Comparison of ENCODE assay signal across 1 cellular context in genomic region chr6:158405321-158405821, GRCh38.
TF ChIP-seq lines count a peak whose summit lies in the region.

No MANE protein-coding gene starts in this region.

TF ChIP-seq in HEK293, 187 proteins besides CTCF, POLR2A, EP300 and RAD21 (continued from another document and continues in another):
- peak; percentile 83 for TF ChIP-seq PRDM4 (tag by site-specific recombination; IDR thresholded peaks at IDR 0.05)
- peak; percentile 61; the same call in 1 of the 2 replicates for TF ChIP-seq ZNF362 (tag by site-specific recombination; IDR thresholded peaks at IDR 0.05)
- TF ChIP-seq HIC1 (tag by site-specific recombination; IDR thresholded peaks at IDR 0.05), result peak; percentile 86
- peak; percentile 91 for TF ChIP-seq ZNF660 (tag by site-specific recombination; IDR thresholded peaks at IDR 0.05)
- TF ChIP-seq OSR2 (tag by site-specific recombination; IDR thresholded peaks at IDR 0.05), result peak; percentile 98
- peak; percentile 92 for TF ChIP-seq ZXDB (tag by site-specific recombination; IDR thresholded peaks at IDR 0.05)
- 0 out of 2 replicates have a peak, but pooled peaks have one; percentile 63 for TF ChIP-seq INSM2 (tag by site-specific recombination; IDR thresholded peaks at IDR 0.05)
- peak; percentile 72 for TF ChIP-seq ZBTB48 (tag by site-specific recombination; IDR thresholded peaks at IDR 0.05)
- TF ChIP-seq ZNF639 (tag by site-specific recombination; IDR thresholded peaks at IDR 0.05), result peak; percentile 83; the same call in 1 of the 2 replicates
- peak; percentile 64; the same call in 1 of the 2 replicates for TF ChIP-seq BCL11A (tag by site-specific recombination; IDR thresholded peaks at IDR 0.05; ENCODE audit: low read depth)
- peak; percentile 70; the same call in 1 of the 2 replicates for TF ChIP-seq OVOL3 (tag by site-specific recombination; IDR thresholded peaks at IDR 0.05)
- peak; percentile 94 for TF ChIP-seq ZNF843 (tag by site-specific recombination; IDR thresholded peaks at IDR 0.05)
- TF ChIP-seq ZNF664 (tag by site-specific recombination; IDR thresholded peaks at IDR 0.05), result 0 out of 2 replicates have a peak, but pooled peaks have one; percentile 13
- peak; percentile 92; the same call in 1 of the 2 replicates for TF ChIP-seq TRIM28 (IDR thresholded peaks at IDR 0.05; ENCODE audit: borderline replicate concordance, low read length)
- TF ChIP-seq ZEB2 (tag by site-specific recombination; IDR thresholded peaks at IDR 0.05), result peak; percentile 61
- peak; percentile 63; the same call in 1 of the 2 replicates for TF ChIP-seq ZNF692 (tag by site-specific recombination; IDR thresholded peaks at IDR 0.05)
- peak; percentile 73 for TF ChIP-seq ZNF324 (tag by site-specific recombination; IDR thresholded peaks at IDR 0.05)
- peak; percentile 87 for TF ChIP-seq ZNF488 (tag by site-specific recombination; IDR thresholded peaks at IDR 0.05)
- TF ChIP-seq ZNF449 (tag by site-specific recombination; IDR thresholded peaks at IDR 0.05), result 0 out of 2 replicates have a peak, but pooled peaks have one; percentile 32
- peak; percentile 63; the same call in 1 of the 2 replicates for TF ChIP-seq ZNF629 (tag by site-specific recombination; IDR thresholded peaks at IDR 0.05)
- peak; percentile 80 for TF ChIP-seq IKZF3 (tag by site-specific recombination; IDR thresholded peaks at IDR 0.05)
- 0 out of 2 replicates have a peak, but pooled peaks have one; percentile 69 for TF ChIP-seq ZNF610 (tag by site-specific recombination; IDR thresholded peaks at IDR 0.05; ENCODE audit: borderline replicate concordance)
- TF ChIP-seq ZBTB44 (tag by site-specific recombination; IDR thresholded peaks at IDR 0.05), result peak; percentile 84; the same call in 1 of the 2 replicates
- peak; percentile 54 for TF ChIP-seq PATZ1 (tag by site-specific recombination; IDR thresholded peaks at IDR 0.05)
- TF ChIP-seq ZFP37 (tag by site-specific recombination; IDR thresholded peaks at IDR 0.05), result peak; percentile 28; the same call in 1 of the 2 replicates
- peak; percentile 70; the same call in 1 of the 2 replicates for TF ChIP-seq ZNF580 (tag by site-specific recombination; IDR thresholded peaks at IDR 0.05)
- TF ChIP-seq ZNF561 (tag by site-specific recombination; IDR thresholded peaks at IDR 0.05; ENCODE audit: borderline replicate concordance), result peak; percentile 54; the same call in 1 of the 2 replicates
- TF ChIP-seq ZNF366 (tag by site-specific recombination; conservative IDR thresholded peaks at IDR 0.05), result peak; percentile 96
- 0 out of 2 replicates have a peak, but pooled peaks have one; percentile 48 for TF ChIP-seq PRDM1 (tag by site-specific recombination; IDR thresholded peaks at IDR 0.05)
- TF ChIP-seq SP7 (tag by site-specific recombination; IDR thresholded peaks at IDR 0.05), result peak; percentile 81
- peak; percentile 78 for TF ChIP-seq ZNF501 (tag by site-specific recombination; IDR thresholded peaks at IDR 0.05)
- peak; percentile 75 for TF ChIP-seq ZNF18 (tag by site-specific recombination; IDR thresholded peaks at IDR 0.05)
- TF ChIP-seq ZBTB6 (tag by site-specific recombination; IDR thresholded peaks at IDR 0.05), result peak; percentile 93; the same call in 1 of the 2 replicates
- peak; percentile 88 for TF ChIP-seq FEZF1 (tag by site-specific recombination; IDR thresholded peaks at IDR 0.05)
- TF ChIP-seq ZNF596 (tag by site-specific recombination; IDR thresholded peaks at IDR 0.05), result 0 out of 2 replicates have a peak, but pooled peaks have one; percentile 47
- peak; percentile 91 for TF ChIP-seq ZBTB17 (tag by site-specific recombination; IDR thresholded peaks at IDR 0.05)
